In genomic region chr11:6725386-6725896, GRCh38 we compare ENCODE assay signal across 29 cellular contexts. TPM values are rescaled to one million over a fixed set of nuclear protein-coding genes. Genes with fewer than 3 reads are reported as not detected.
"Had no signal": no experiment of that assay in that cellular context is flagged by ENCODE, and none has a peak within 500 bp of the region (broad histone marks: within the 10 kb centered on the region; RNA-seq: fewer than 3 reads in every experiment).

No MANE protein-coding gene starts in this region.

- H3K27me3 ChIP-seq: left lung, neutrophil, uterus had no signal

- H3K4me1 ChIP-seq: foreskin keratinocyte, lower lobe of right lung, uterus had no signal

- H3K4me1 Mint-ChIP-seq: endodermal cell, nephron progenitor cell had no signal

- DNase-seq: activated CD4-positive, alpha-beta T cell treated with anti-CD3 and anti-CD28 coated beads for 4 hours; activated CD4-positive, alpha-beta T cell treated with anti-CD3 and anti-CD28 coated beads, Interleukin-2, amount 50 U/mL, for 4 hours; activated naive CD4-positive, alpha-beta T cell; activated T-cell treated with anti-CD3 and anti-CD28 coated beads, Interleukin-2, amount 50 U/mL, for 4 hours; amygdala; caudate nucleus; endodermal cell; foreskin keratinocyte; left lung; lower lobe of right lung; mesenchymal stem cell; nephron progenitor cell; stimulated activated CD4-positive, alpha-beta T cell treated with anti-CD3 and anti-CD28 coated beads, Interleukin-12 subunit alpha, Interleukin-12 subunit beta, amount 100 ng/mL, for 4 hours; stimulated activated CD4-positive, alpha-beta T cell treated with anti-CD3 and anti-CD28 coated beads, Interleukin-4, amount 100 ng/mL, for 1 hour; stimulated activated naive CD8-positive, alpha-beta T cell treated with anti-CD3 and anti-CD28 coated beads, Interleukin-15, amount 100 ng/mL, for 72 hours; substantia nigra; uterus had no signal

- H3K9me3 ChIP-seq: left lung, lower lobe of right lung, neutrophil, uterus had no signal

- H3K27me3 Mint-ChIP-seq: stimulated activated naive CD8-positive, alpha-beta T cell treated with anti-CD3 and anti-CD28 coated beads, Interleukin-15, amount 100 ng/mL, for 72 hours had no signal

- ATAC-seq: activated T-cell treated with anti-CD3 and anti-CD28 coated beads, Interleukin-2, amount 50 U/mL, for 4 hours; esophagus mucosa; foreskin keratinocyte; left lung; lower lobe of right lung; sciatic nerve; stimulated activated effector memory CD8-positive, alpha-beta T cell treated with anti-CD3 and anti-CD28 coated beads, Interleukin-12 subunit alpha, Interleukin-12 subunit beta, amount 100 ng/mL, for 72 hours; stimulated activated naive CD8-positive, alpha-beta T cell treated with anti-CD3 and anti-CD28 coated beads, Interleukin-15, amount 100 ng/mL, for 72 hours had no signal

- H3K27ac ChIP-seq: foreskin keratinocyte, left lung, lower lobe of right lung, neutrophil, skin epidermis, uterus, VCaP had no signal

- H3K9me3 Mint-ChIP-seq: type B pancreatic cell had no signal

- H3K27ac Mint-ChIP-seq: endodermal cell; nephron progenitor cell; T-helper 2 cell treated with Interferon-gamma antibody and Interleukin-4, amounts not matched to agents 5 μg/mL and 100 μg/mL, for 36 hours; type B pancreatic cell had no signal

- H3K4me3 ChIP-seq: left lung, lower lobe of right lung, skin epidermis, uterus had no signal

- H3K4me3 Mint-ChIP-seq: activated T-cell treated with anti-CD3 and anti-CD28 coated beads, Interleukin-2, amount 50 U/mL, for 4 hours; endodermal cell; nephron progenitor cell; stimulated activated naive CD8-positive, alpha-beta T cell treated with anti-CD3 and anti-CD28 coated beads, Interleukin-15, amount 100 ng/mL, for 72 hours; T-helper 2 cell treated with Interferon-gamma antibody and Interleukin-4, amounts not matched to agents 5 μg/mL and 100 μg/mL, for 36 hours; type B pancreatic cell had no signal

- H3K36me3 ChIP-seq: left lung, lower lobe of right lung, uterus had no signal

- H3K36me3 Mint-ChIP-seq: type B pancreatic cell had no signal

RNA-seq across cellular contexts. Expression of gene OR2AG2, which starts 46.3 kb away (rescaled TPM):
- total RNA-seq: osteocyte, sciatic nerve had no signal

RNA-seq across cellular contexts. Expression of gene OR2AG1, which starts 57.4 kb away (rescaled TPM):
- total RNA-seq: activated T-cell treated with anti-CD3 and anti-CD28 coated beads, Interleukin-2, amount 50 U/mL, for 4 hours; endodermal cell; esophagus mucosa; foreskin keratinocyte; glomerular endothelial cell; left lung; lower lobe of right lung; mononuclear cell; osteocyte; posterior vena cava; sciatic nerve; uterus had no signal
- polyA plus RNA-seq: foreskin keratinocyte had no signal
